In the genomic region with DNA sequence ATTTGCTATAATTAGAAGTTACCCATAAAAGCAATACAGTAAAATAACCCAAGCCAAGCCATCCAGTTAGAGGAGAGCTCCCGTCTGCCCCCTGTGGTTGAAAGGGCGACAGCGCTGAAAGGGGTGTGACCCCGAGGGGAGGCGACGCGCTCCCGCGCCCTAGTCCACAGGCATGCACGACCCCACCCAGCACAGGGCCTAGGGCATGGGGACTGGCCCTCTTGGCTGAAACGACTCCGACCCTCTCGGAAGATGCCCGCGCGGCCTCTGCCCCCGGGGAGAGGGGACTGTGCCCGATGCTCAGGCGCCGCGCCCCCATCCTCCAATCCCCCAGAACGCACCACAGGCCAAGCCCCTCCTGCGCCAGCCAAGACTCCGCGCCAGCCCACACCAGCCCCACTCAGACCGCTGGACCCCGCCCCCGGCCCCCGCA, we compare ENCODE assay signal across 8 cellular contexts.
A peak's percentile ranks its signal among the peaks of the same experiment; 100 is the strongest.
DNase-seq lines count a peak whose midpoint lies in the region; ATAC-seq and TF ChIP-seq lines count a peak whose summit lies in the region.

No MANE protein-coding gene starts in this region.

- in situ Hi-C loops in ACHN (cut with HindIII; ENCODE audit: low pct_ligation_motif_present, low pct_unique_long_range_greater_than_20kb, low sequenced_read_pairs), result no loop called here

- CTCF ChIA-PET in naive thymus-derived CD4-positive, alpha-beta T cell (lab: Charles Lee), result interaction anchor here (1.0 to 1.7 kb wide), 3 partner anchors 8 to 147 kb away, joined by 3 to 5 read pairs (median 3); no protein-coding TSS in a partner anchor

- peak overlapping the region; percentile 26 for H3K4me3 ChIP-seq in epithelial cell of esophagus (ENCODE audit: low read length)
- peak overlapping the region; percentile 55 for H3K4me3 ChIP-seq in naive thymus-derived CD4-positive, alpha-beta T cell (ENCODE audit: low read length)
- H3K4me3 ChIP-seq in subcutaneous abdominal adipose tissue (ENCODE audit: low read depth in 1 of 5, low read length in 5 of 5), result peak overlapping the region in 4 of 5 donors; percentile 27 to 61 (median 54)

- H3K4me3 Mint-ChIP-seq in naive thymus-derived CD4-positive, alpha-beta T cell, result peak overlapping the region; percentile 77 to 87 (median 80)

- POLR2A ChIA-PET in naive thymus-derived CD4-positive, alpha-beta T cell (lab: Charles Lee), result interaction anchor here (0.9 to 2.0 kb wide), 3 partner anchors 50 to 64 kb away, joined by 5 to 6 read pairs (median 6); a partner anchor contains a TSS

- no peaks in the 10 kb centered on the region for H3K36me3 ChIP-seq in naive thymus-derived CD4-positive, alpha-beta T cell (ENCODE audit: control insufficient read depth in 2 of 3, insufficient read depth in 3 of 3, low read length in 3 of 3)
- no peaks in the 10 kb centered on the region for H3K36me3 ChIP-seq in subcutaneous abdominal adipose tissue (ENCODE audit: control insufficient read depth in 5 of 5, insufficient read depth in 5 of 5, low read length in 5 of 5)

- H3K9me3 ChIP-seq in naive thymus-derived CD4-positive, alpha-beta T cell (ENCODE audit: control insufficient read depth in 2 of 3, low read length in 3 of 3), result no peaks in the 10 kb centered on the region
- no peaks in the 10 kb centered on the region for H3K9me3 ChIP-seq in subcutaneous abdominal adipose tissue (ENCODE audit: control insufficient read depth in 5 of 5, low read length in 5 of 5)

- H3K27ac ChIP-seq in naive thymus-derived CD4-positive, alpha-beta T cell (ENCODE audit: low read depth, low read length), result no peak overlapping the region
- no peak overlapping the region for H3K27ac ChIP-seq in subcutaneous abdominal adipose tissue (ENCODE audit: low read depth, low read length)

- H3K4me1 Mint-ChIP-seq in naive thymus-derived CD4-positive, alpha-beta T cell, result peaks cover 0 to 9% (median 6%) of the 10 kb centered on the region in 7 donors

- peak overlapping the region in 2 of 5 donors; percentile 17 to 27 for H3K9ac ChIP-seq in subcutaneous abdominal adipose tissue (ENCODE audit: low read length in 5 of 5)

- DNase-seq in ACHN (peak; percentile 49), epithelial cell of esophagus (ENCODE audit: low read depth) (peak; percentile 32), RKO (ENCODE audit: low spot score) (no peak)
- peak; percentile 27 to 59 for DNase-seq in activated CD4-positive, alpha-beta T cell treated with anti-CD3 and anti-CD28 coated beads for 4 hours
- DNase-seq in naive thymus-derived CD4-positive, alpha-beta T cell, result peak in 7 of 9 donors; percentile 22 to 52 (median 48)

- intact Hi-C loops in naive thymus-derived CD4-positive, alpha-beta T cell (cut with micrococcal nuclease), result loop anchor here (1.0 to 10.0 kb wide), 4 partner anchors 64 to 337 kb away; a partner anchor contains a TSS

- H3K4me1 ChIP-seq in naive thymus-derived CD4-positive, alpha-beta T cell (ENCODE audit: control insufficient read depth in 2 of 2, insufficient read depth in 2 of 2, low read length in 2 of 2), result peaks cover 0 to 5% of the 10 kb centered on the region in 2 donors
- peaks cover 0 to 15% (median 7%) of the 10 kb centered on the region in 5 donors for H3K4me1 ChIP-seq in subcutaneous abdominal adipose tissue (ENCODE audit: control insufficient read depth in 5 of 5, insufficient read depth in 5 of 5, low read length in 5 of 5)

- H3K27me3 ChIP-seq in naive thymus-derived CD4-positive, alpha-beta T cell (ENCODE audit: control insufficient read depth in 2 of 2, insufficient read depth in 2 of 2, low read length in 2 of 2), result no peaks in the 10 kb centered on the region
- H3K27me3 ChIP-seq in subcutaneous abdominal adipose tissue (ENCODE audit: control insufficient read depth in 5 of 5, insufficient read depth in 4 of 5, low read length in 5 of 5), result peaks cover 0 to 6% (median 0%) of the 10 kb centered on the region in 5 donors

- peak overlapping the region in 3 of 9 donors; percentile 26 to 77 (median 42) for H3K27ac Mint-ChIP-seq in naive thymus-derived CD4-positive, alpha-beta T cell

- peak; percentile 54 for TF ChIP-seq CTCF in epithelial cell of esophagus (IDR thresholded peaks at IDR 0.05; ENCODE audit: insufficient read depth, low read depth, low read length, missing control alignments)

- no peaks in the 10 kb centered on the region for H3K9me3 Mint-ChIP-seq in naive thymus-derived CD4-positive, alpha-beta T cell

- no peaks in the 10 kb centered on the region for H3K27me3 Mint-ChIP-seq in naive thymus-derived CD4-positive, alpha-beta T cell

- ATAC-seq in GM19035 (IDR thresholded peaks at IDR 0.05; ENCODE audit: unreplicated experiment) (peak; percentile 55), HG03457 (IDR thresholded peaks at IDR 0.05; ENCODE audit: unreplicated experiment) (peak; percentile 67)
- ATAC-seq in naive thymus-derived CD4-positive, alpha-beta T cell, result peak; percentile 69

- H3K36me3 Mint-ChIP-seq in naive thymus-derived CD4-positive, alpha-beta T cell, result no peaks in the 10 kb centered on the region
